13 cellular contexts compared by ENCODE assay signal in genomic region chr18:9025104-9025838, GRCh38.
DNase-seq lines count a peak whose midpoint lies in the region; ATAC-seq and TF ChIP-seq lines count a peak whose summit lies in the region.
"Had no signal": no experiment of that assay in that cellular context is flagged by ENCODE, and none has a peak within 500 bp of the region (broad histone marks: within the 10 kb centered on the region; RNA-seq: fewer than 3 reads in every experiment).

No MANE protein-coding gene starts in this region.

- H3K79me2 ChIP-seq in fibroblast of lung (ENCODE audit: control insufficient read depth, insufficient read depth, low read length) = no peaks in the 10 kb centered on the region

- ATAC-seq in Panc1 (peak; percentile 53; the same call in 1 of the 2 replicates), left cardiac atrium (no peak), HG03108 (IDR thresholded peaks at IDR 0.05; ENCODE audit: unreplicated experiment) (no peak), GM19351 (IDR thresholded peaks at IDR 0.05; ENCODE audit: unreplicated experiment) (no peak)
- ATAC-seq: activated CD8-positive, alpha-beta T cell treated with anti-CD3 and anti-CD28 coated beads for 36 hours; stimulated activated naive CD8-positive, alpha-beta T cell treated with anti-CD3 and anti-CD28 coated beads, Interleukin-15, Interleukin-2, amounts not matched to agents 100 U/mL and 50 U/mL, for 24 hours had no signal

- H4K20me1 ChIP-seq in fibroblast of lung (ENCODE audit: control insufficient read depth, extremely low read depth, insufficient read depth, low read length) = no peaks in the 10 kb centered on the region

- H3K9me3 ChIP-seq in Panc1 (ENCODE audit: control insufficient read depth, insufficient read depth, low read depth, low read length) (0 out of 2 replicates have a peak, but pooled peaks cover under 1% of the 10 kb centered on the region), fibroblast of lung (ENCODE audit: control insufficient read depth, insufficient read depth, low read depth, low read length) (no peaks in the 10 kb centered on the region)

- H3K9ac ChIP-seq in fibroblast of lung (ENCODE audit: insufficient read depth, low read length) = no peak overlapping the region

- POLR2A ChIA-PET in Panc1 (lab: Charles Lee) = no interaction called here

- H3K36me3 ChIP-seq in Panc1 (ENCODE audit: control insufficient read depth, insufficient read depth, low read length) (no peaks in the 10 kb centered on the region), fibroblast of lung (ENCODE audit: control insufficient read depth, insufficient read depth, low read length) (no peaks in the 10 kb centered on the region)

- no TSS peak for BruUV-seq in Panc1 (replicated peaks; lab: Mats Ljungman, UMichigan)

- TF ChIP-seq CTCF in Panc1 (IDR thresholded peaks at IDR 0.05) (no peak), fibroblast of lung (conservative IDR thresholded peaks at IDR 0.05 in 1 of 2, IDR thresholded peaks at IDR 0.05 in 1 of 2; ENCODE audit: low read depth in 1 of 2, low read length in 2 of 2) (no peak)

- in situ Hi-C loops in Panc1 (cut with HindIII; ENCODE audit: low pct_unique_long_range_greater_than_20kb, low sequenced_read_pairs) = no loop called here

- CTCF ChIA-PET in Panc1 (lab: Charles Lee) = no interaction called here

- intact Hi-C loops in Panc1 (cut with micrococcal nuclease; ENCODE audit: unreplicated experiment) (no loop called here), left cardiac atrium (cut with DNase I) (no loop called here)

- H3K27me3 ChIP-seq in Panc1 (ENCODE audit: control insufficient read depth, insufficient read depth, low read length) (no peaks in the 10 kb centered on the region), fibroblast of lung (ENCODE audit: control insufficient read depth, insufficient read depth, low read length) (no peaks in the 10 kb centered on the region)

- H3K4me3 ChIP-seq in Panc1 (ENCODE audit: low read depth in 2 of 2, low read length in 2 of 2) = no peak overlapping the region
- no peak overlapping the region for H3K4me3 ChIP-seq in fibroblast of lung (replicated peaks in 1 of 4; ENCODE audit: control extremely low read depth in 1 of 4, insufficient read depth in 1 of 4, low read depth in 3 of 4, low read length in 4 of 4)

- DNase-seq in AG08395 (ENCODE audit: low spot score) (peak; percentile 64), HS-5 (ENCODE audit: low read depth) (peak; percentile 31), Panc1 (ENCODE audit: low read depth, low spot score) (no peak), fibroblast of lung (ENCODE audit: low read depth in 2 of 2) (peak; percentile 16 to 78), left cardiac atrium (no peak), globus pallidus (ENCODE audit: low spot score) (no peak)
- DNase-seq: activated CD8-positive, alpha-beta T cell treated with anti-CD3 and anti-CD28 coated beads for 36 hours; activated naive CD4-positive, alpha-beta T cell treated with anti-CD3 and anti-CD28 coated beads for 36 hours; cerebellar nuclear complex; stimulated activated CD4-positive, alpha-beta T cell treated with anti-CD3 and anti-CD28 coated beads, Interleukin-4, amount 100 ng/mL, for 4 hours; stimulated activated naive CD8-positive, alpha-beta T cell treated with anti-CD3 and anti-CD28 coated beads, Interleukin-15, Interleukin-2, amounts not matched to agents 100 U/mL and 50 U/mL, for 24 hours had no signal

- H2AFZ ChIP-seq in fibroblast of lung (ENCODE audit: low read length) = no peak overlapping the region

- H3K27ac ChIP-seq in Panc1 (ENCODE audit: low read length) (peak overlapping the region; percentile 39; the same call in 1 of the 2 replicates), fibroblast of lung (ENCODE audit: insufficient read depth, low read length) (no peak overlapping the region)

- H3K4me2 ChIP-seq in fibroblast of lung (ENCODE audit: extremely low read depth, insufficient read depth, low read length) = no peak overlapping the region

- no peaks in the 10 kb centered on the region; the same call in 1 of the 2 replicates for H3K4me1 ChIP-seq in Panc1 (ENCODE audit: control insufficient read depth, insufficient read depth, low read length)
- no peaks in the 10 kb centered on the region for H3K4me1 ChIP-seq in fibroblast of lung (ENCODE audit: control insufficient read depth, extremely low read depth, insufficient read depth, low read length)

Comparison
In these comparisons a context has a peak if more than half of its experiments do, and no peak if none do; other contexts are left out.
1. DNase-seq: peak in AG08395 (single experiment), HS-5 (single experiment) and fibroblast of lung (2 of 2); none in Panc1 (single experiment), left cardiac atrium (single experiment) and globus pallidus (single experiment).